1 cellular context compared by ENCODE assay signal in the genomic region with DNA sequence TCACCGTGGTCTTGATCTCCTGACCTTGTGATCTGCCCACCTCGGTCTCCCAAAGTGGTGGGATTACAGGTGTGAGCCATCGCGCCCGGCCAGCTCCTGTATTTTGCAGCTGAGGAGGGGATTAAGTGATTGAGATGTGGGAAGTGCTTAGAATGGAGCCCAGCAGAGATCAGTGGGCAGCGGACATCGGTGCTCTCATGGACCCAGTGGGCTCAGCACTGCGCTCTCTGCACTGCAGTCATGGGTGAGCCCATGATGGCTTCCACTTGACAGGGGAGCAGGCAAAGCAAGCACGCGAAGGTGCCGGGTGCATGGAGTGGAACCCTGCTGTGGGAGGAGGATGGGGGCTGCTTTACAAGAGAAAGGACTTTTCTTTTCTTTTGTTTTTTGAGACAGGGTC.
TF ChIP-seq lines count a peak whose summit lies in the region.

No MANE protein-coding gene starts in this region.

TF ChIP-seq in IMR-90, 13 proteins besides CTCF, POLR2A, EP300 and RAD21:
- TF ChIP-seq BHLHE40 (IDR thresholded peaks at IDR 0.05; ENCODE audit: low read depth, low read length) = no peak
- no peak for TF ChIP-seq RFX5 (IDR thresholded peaks at IDR 0.05; ENCODE audit: low read depth, low read length)
- no peak for TF ChIP-seq ELK1 (IDR thresholded peaks at IDR 0.05; ENCODE audit: borderline replicate concordance, low read depth, low read length)
- no peak for TF ChIP-seq MAZ (IDR thresholded peaks at IDR 0.05; ENCODE audit: borderline replicate concordance, low read depth, low read length)
- TF ChIP-seq NFE2L2 (IDR thresholded peaks at IDR 0.05; ENCODE audit: low read depth, low read length) = no peak
- no peak for TF ChIP-seq RCOR1 (IDR thresholded peaks at IDR 0.05; ENCODE audit: insufficient replicate concordance, low read length)
- no peak for TF ChIP-seq SMC3 (IDR thresholded peaks at IDR 0.05; ENCODE audit: low read depth, low read length)
- TF ChIP-seq MAFK (IDR thresholded peaks at IDR 0.05; ENCODE audit: low read depth, low read length) = no peak
- no peak for TF ChIP-seq CEBPB (IDR thresholded peaks at IDR 0.05; ENCODE audit: low read depth, low read length)
- TF ChIP-seq CHD1 (IDR thresholded peaks at IDR 0.05; ENCODE audit: low read depth, low read length) = no peak
- TF ChIP-seq, protein P1, sequence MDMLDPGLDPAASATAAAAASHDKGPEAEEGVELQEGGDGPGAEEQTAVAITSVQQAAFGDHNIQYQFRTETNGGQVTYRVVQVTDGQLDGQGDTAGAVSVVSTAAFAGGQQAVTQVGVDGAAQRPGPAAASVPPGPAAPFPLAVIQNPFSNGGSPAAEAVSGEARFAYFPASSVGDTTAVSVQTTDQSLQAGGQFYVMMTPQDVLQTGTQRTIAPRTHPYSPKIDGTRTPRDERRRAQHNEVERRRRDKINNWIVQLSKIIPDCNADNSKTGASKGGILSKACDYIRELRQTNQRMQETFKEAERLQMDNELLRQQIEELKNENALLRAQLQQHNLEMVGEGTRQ (IDR thresholded peaks at IDR 0.05; ENCODE audit: low read depth, low read length) = no peak
TF ChIP-seq in IMR-90: peak in this region for 0.
